8 cellular contexts compared by ENCODE assay signal in the genomic region with DNA sequence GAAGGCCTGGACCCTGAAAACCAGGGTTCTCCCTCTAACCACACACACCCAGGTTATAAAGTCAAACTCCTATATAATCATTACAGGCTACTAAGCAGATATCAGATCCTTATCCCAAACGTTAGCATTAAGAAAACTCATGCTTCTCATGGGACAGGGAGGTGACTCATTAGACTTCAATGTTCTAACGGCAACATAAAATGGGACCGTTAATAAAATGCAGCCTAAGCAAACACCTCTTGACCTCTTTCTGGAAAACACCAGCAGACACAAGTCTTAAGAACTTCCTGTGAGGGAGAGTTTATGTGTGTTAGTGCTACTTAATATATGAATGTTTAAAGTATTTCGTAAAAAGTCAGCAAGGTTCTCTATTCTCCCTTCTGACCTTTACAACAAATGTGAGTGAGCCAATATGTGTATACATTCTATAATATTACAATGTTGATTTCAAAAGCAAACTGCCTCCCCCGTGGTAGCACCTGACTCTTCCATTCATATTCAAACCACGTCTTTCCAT. TPM values are rescaled to one million over a fixed set of nuclear protein-coding genes. Genes with fewer than 3 reads are reported as not detected.
DNase-seq lines count a peak whose midpoint lies in the region; ATAC-seq and TF ChIP-seq lines count a peak whose summit lies in the region.

No MANE protein-coding gene starts in this region.

- 17 to 23% methylated on average over 6 of the region's 6 CpGs for WGBS in body of pancreas, 2 donors
- 2 to 4% methylated on average over 6 of the region's 6 CpGs for WGBS in aorta, 2 donors

- no peak for TF ChIP-seq POLR2A in body of pancreas (IDR thresholded peaks at IDR 0.05)

- peak overlapping the region; percentile 65 for H3K27ac Mint-ChIP-seq in mesothelial cell of epicardium

- intact Hi-C loops in body of pancreas (cut with DNase I) = loop anchor here (10.0 kb wide), 1 partner anchor 46 kb away; no protein-coding TSS in a partner anchor
- intact Hi-C loops in aorta (cut with DNase I) = loop anchor here in 1 of 2 donors (5.0 kb wide), 1 partner anchor 49 kb away; no protein-coding TSS in a partner anchor

- peak overlapping the region; percentile 50 to 81 (median 62) for H3K27ac ChIP-seq in body of pancreas
- H3K27ac ChIP-seq in aorta (ENCODE audit: low read depth in 1 of 2, low read length in 2 of 2) = peak overlapping the region; percentile 34 to 43

- no peak for TF ChIP-seq CTCF in body of pancreas (IDR thresholded peaks at IDR 0.05)
- no peak for TF ChIP-seq CTCF in mesothelial cell of epicardium (IDR thresholded peaks at IDR 0.05; ENCODE audit: unreplicated experiment)

- H3K4me3 ChIP-seq in body of pancreas = no peak overlapping the region
- no peak overlapping the region for H3K4me3 ChIP-seq in aorta (ENCODE audit: low read length in 2 of 2)

- H3K36me3 ChIP-seq in body of pancreas (replicated peaks in 1 of 2; ENCODE audit: insufficient read depth in 1 of 2, low read depth in 2 of 2) (no peaks in the 10 kb centered on the region), aorta (ENCODE audit: control insufficient read depth in 1 of 2, insufficient read depth in 2 of 2, low read length in 1 of 2) (no peaks in the 10 kb centered on the region)

- H3K4me3 Mint-ChIP-seq in mesothelial cell of epicardium = no peak overlapping the region

- H3K27me3 Mint-ChIP-seq in mesothelial cell of epicardium (ENCODE audit: low read depth) = no peaks in the 10 kb centered on the region

- peaks cover 100% of the 10 kb centered on the region for H3K4me1 ChIP-seq in body of pancreas
- peaks cover 3 to 17% of the 10 kb centered on the region in 2 donors for H3K4me1 ChIP-seq in aorta (ENCODE audit: control insufficient read depth in 1 of 2, insufficient read depth in 2 of 2, low read length in 2 of 2)

- DNase-seq in stimulated activated CD4-positive, alpha-beta T cell treated with anti-CD3 and anti-CD28 coated beads, Interleukin-1b, Interleukin-23, amount 100 ng/mL, for 48 hours = peak; percentile 40
- no peak for DNase-seq in stimulated activated CD4-positive, alpha-beta T cell treated with anti-CD3 and anti-CD28 coated beads, Interleukin-2, amount 100 ng/mL, for 24 hours
- DNase-seq in body of pancreas (no peak), mesothelial cell of epicardium (ENCODE audit: low spot score in 2 of 2, unreplicated experiment in 2 of 2) (no peak), aorta (no peak), NCI-H2107 (lab: John Stamatoyannopoulos, UW) (no peak), MV-4-11 (lab: John Stamatoyannopoulos, UW) (no peak)

- peaks cover 2% of the 10 kb centered on the region for H3K36me3 Mint-ChIP-seq in mesothelial cell of epicardium

- ATAC-seq in body of pancreas = no peak
- ATAC-seq in aorta (ENCODE audit: low FRiP score) = peak; percentile 56
- ATAC-seq in HG02852 (IDR thresholded peaks at IDR 0.05; ENCODE audit: unreplicated experiment) = no peak

- no peaks in the 10 kb centered on the region for H3K9me3 Mint-ChIP-seq in mesothelial cell of epicardium

- H3K4me1 Mint-ChIP-seq in mesothelial cell of epicardium = peaks cover 41% of the 10 kb centered on the region

- H3K9me3 ChIP-seq in body of pancreas (no peaks in the 10 kb centered on the region), aorta (ENCODE audit: control insufficient read depth, low read length) (no peaks in the 10 kb centered on the region)

- H3K27me3 ChIP-seq in body of pancreas (no peaks in the 10 kb centered on the region), aorta (ENCODE audit: control insufficient read depth in 1 of 2, insufficient read depth in 2 of 2, low read length in 1 of 2) (no peaks in the 10 kb centered on the region)

RNA-seq across cellular contexts. Expression of a gene that starts 31.7 kb away (rescaled TPM):
- 10 to 100 TPM; 10.9 to 35.3 TPM for total RNA-seq in body of pancreas
- 39.3 to 44.9 TPM (median 42.2 TPM) in 3 replicates for total RNA-seq in mesothelial cell of epicardium
- 10 to 100 TPM; 34.8 to 42.4 TPM for total RNA-seq in aorta
- 10 to 100 TPM in 1 of 2 donors, 1 to 10 TPM in 1; 9.1 to 16.5 TPM for polyA plus RNA-seq in aorta
